In genomic region chr17:57957886-57958285, GRCh38 we compare ENCODE assay signal across 14 cellular contexts. TPM values are rescaled to one million over a fixed set of nuclear protein-coding genes. Genes with fewer than 3 reads are reported as not detected.
"Had no signal": no experiment of that assay in that cellular context is flagged by ENCODE, and none has a peak within 500 bp of the region (broad histone marks: within the 10 kb centered on the region; RNA-seq: fewer than 3 reads in every experiment).

No MANE protein-coding gene starts in this region.

- H3K27ac ChIP-seq: parathyroid adenoma, skin epidermis, tibial artery, VCaP had no signal

- H3K4me3 ChIP-seq: skin epidermis, tibial artery had no signal

- DNase-seq: activated CD4-positive, alpha-beta T cell treated with anti-CD3 and anti-CD28 coated beads for 4 hours; activated CD8-positive, alpha-beta T cell treated with anti-CD3 and anti-CD28 coated beads, Interleukin-2, amount 10 ng/mL, durations not matched to agents 7 days and 5 days; activated naive CD4-positive, alpha-beta T cell treated with Interleukin-2 at 50 U/mL for 16 hours; central memory CD4-positive, alpha-beta T cell; dermis blood vessel endothelial cell; retina; T-helper 1 cell had no signal

- FAIRE-seq: islet of Langerhans had no signal

- H3K4me3 Mint-ChIP-seq: activated CD8-positive, alpha-beta T cell treated with anti-CD3 and anti-CD28 coated beads, Interleukin-2, amount 10 ng/mL, durations not matched to agents 7 days and 5 days; activated T-helper 1 cell treated with anti-CD3 and anti-CD28 coated beads, Interleukin-12 subunit alpha, Interleukin-12 subunit beta, Interleukin-2, Interleukin-4 antibody, amounts not matched to agents 30 ng/mL and 10 ng/mL and 1 ng/mL, durations not matched to agents 14 hours and 24 hours and 36 hours had no signal

- H3K27me3 ChIP-seq: tibial artery had no signal

- H3K27ac Mint-ChIP-seq: activated CD8-positive, alpha-beta T cell treated with anti-CD3 and anti-CD28 coated beads, Interleukin-2, amount 10 ng/mL, durations not matched to agents 7 days and 5 days; activated T-helper 1 cell treated with anti-CD3 and anti-CD28 coated beads, Interleukin-12 subunit alpha, Interleukin-12 subunit beta, Interleukin-2, Interleukin-4 antibody, amounts not matched to agents 30 ng/mL and 10 ng/mL and 1 ng/mL, durations not matched to agents 14 hours and 24 hours and 36 hours had no signal

- H3K9me3 Mint-ChIP-seq: activated T-helper 1 cell treated with anti-CD3 and anti-CD28 coated beads, Interleukin-12 subunit alpha, Interleukin-12 subunit beta, Interleukin-2, Interleukin-4 antibody, amounts not matched to agents 30 ng/mL and 10 ng/mL and 1 ng/mL, durations not matched to agents 14 hours and 24 hours and 36 hours had no signal

- ATAC-seq: activated CD8-positive, alpha-beta T cell treated with anti-CD3 and anti-CD28 coated beads, Interleukin-2, amount 10 ng/mL, durations not matched to agents 7 days and 5 days; left lobe of liver had no signal

- H3K9ac ChIP-seq: parathyroid adenoma had no signal

- H3K9me3 ChIP-seq: tibial artery had no signal

- H3K36me3 ChIP-seq: tibial artery had no signal

RNA-seq across cellular contexts. Expression of gene CUEDC1, which starts 2.7 kb away (rescaled TPM):
- total RNA-seq: activated T-helper 1 cell treated with anti-CD3 and anti-CD28 coated beads, Interleukin-12 subunit alpha, Interleukin-12 subunit beta, Interleukin-2, Interleukin-4 antibody, amounts not matched to agents 30 ng/mL and 10 ng/mL and 1 ng/mL, durations not matched to agents 14 hours and 24 hours and 36 hours had no signal
